Comparison of ENCODE assay signal across 6 cellular contexts in the genomic region with DNA sequence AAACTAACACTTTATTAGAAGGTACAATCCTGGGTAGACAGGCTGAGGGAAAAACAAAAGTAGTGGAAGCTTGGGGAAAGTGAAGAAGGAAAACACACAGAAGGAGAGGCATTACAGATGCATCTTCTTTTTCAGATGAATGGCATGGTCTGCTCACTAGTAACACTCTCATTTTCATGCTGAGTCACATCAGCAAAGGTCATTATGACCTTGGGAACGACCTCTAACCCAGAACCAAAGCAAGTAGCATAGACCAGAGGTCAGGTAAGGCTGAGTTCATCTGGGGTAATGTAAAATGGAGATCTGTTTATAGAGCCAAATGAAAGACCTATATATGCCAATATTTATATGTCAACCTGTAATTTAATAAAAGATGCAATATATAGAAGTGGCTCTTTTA.
"Had no signal": no experiment of that assay in that cellular context is flagged by ENCODE, and none has a peak within 500 bp of the region (broad histone marks: within the 10 kb centered on the region; RNA-seq: fewer than 3 reads in every experiment).

No MANE protein-coding gene starts in this region.

- FAIRE-seq: H54, HTR-8/SVneo had no signal

- DNase-seq: GOT3, H9, HCEC 1CT, KBM-7 had no signal
